ENCODE assay signal across 8 cellular contexts in the genomic region with DNA sequence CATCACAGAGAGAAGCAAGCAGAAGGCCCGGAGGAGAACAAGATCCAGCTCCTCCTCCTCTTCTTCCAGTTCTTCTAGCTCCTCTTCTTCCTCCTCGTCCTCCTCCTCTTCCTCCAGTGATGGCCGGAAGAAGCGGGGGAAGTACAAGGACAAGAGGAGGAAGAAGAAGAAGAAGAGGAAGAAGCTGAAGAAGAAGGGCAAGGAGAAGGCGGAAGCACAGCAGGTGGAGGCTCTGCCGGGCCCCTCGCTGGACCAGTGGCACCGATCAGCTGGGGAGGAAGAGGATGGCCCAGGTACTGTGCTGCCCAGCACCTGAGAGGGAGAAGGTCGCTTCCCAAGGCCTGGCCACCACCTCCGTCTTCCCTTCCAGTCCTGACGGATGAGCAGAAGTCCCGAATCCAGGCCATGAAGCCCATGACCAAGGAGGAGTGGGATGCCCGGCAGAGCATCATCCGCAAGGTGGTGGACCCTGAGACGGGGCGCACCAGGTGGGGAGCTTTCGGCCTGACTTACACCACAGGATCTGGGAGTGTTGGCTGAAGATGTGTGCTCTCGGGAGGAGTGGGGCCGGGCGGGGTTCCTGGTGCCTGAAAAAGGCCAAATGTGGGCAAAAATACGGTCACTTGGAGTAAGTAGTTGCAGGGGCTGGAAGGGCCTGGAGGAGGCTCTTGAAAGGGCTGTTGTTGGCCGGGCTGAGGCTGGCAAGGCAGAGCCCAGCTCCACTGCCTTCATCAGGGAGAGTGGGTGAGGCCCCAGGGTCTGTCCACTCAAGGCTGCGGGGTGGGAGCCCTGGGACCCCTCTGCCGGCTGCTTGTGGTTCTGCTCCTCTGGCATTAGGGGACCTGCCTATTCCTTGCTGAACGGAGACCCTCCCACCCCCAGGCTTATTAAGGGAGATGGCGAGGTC. TPM values are rescaled to one million over a fixed set of nuclear protein-coding genes. Genes with fewer than 3 reads are reported as not detected.
DNase-seq lines count a peak whose midpoint lies in the region; ATAC-seq and TF ChIP-seq lines count a peak whose summit lies in the region.

No MANE protein-coding gene starts in this region.

- TF ChIP-seq CTCF in GM12864 (IDR thresholded peaks at IDR 0.05; ENCODE audit: low read depth, low read length, missing control alignments) (no peak), Panc1 (IDR thresholded peaks at IDR 0.05) (no peak)

- CTCF ChIA-PET in Panc1 (lab: Charles Lee) = interaction anchor here (1.0 kb wide), 1 partner anchor 121 kb away, joined by 4 read pairs; no protein-coding TSS in a partner anchor

- H3K79me1 ChIP-seq in trophoblast cell (ENCODE audit: low read length) = peaks cover 14% of the 10 kb centered on the region

- no peak overlapping the region for H3K18ac ChIP-seq in trophoblast cell (ENCODE audit: low read length)

- ATAC-seq in Panc1 = no peak
- no peak for ATAC-seq in HG03520 (IDR thresholded peaks at IDR 0.05; ENCODE audit: unreplicated experiment)
- ATAC-seq in HG03175 (IDR thresholded peaks at IDR 0.05; ENCODE audit: unreplicated experiment) = no peak
- ATAC-seq in GM18520 (IDR thresholded peaks at IDR 0.05; ENCODE audit: unreplicated experiment) = no peak

- peaks cover 14% of the 10 kb centered on the region for H3K79me2 ChIP-seq in trophoblast cell (ENCODE audit: control insufficient read depth, insufficient read depth, low read length, poor library complexity)

- H3K4me1 ChIP-seq in Panc1 (ENCODE audit: control insufficient read depth, insufficient read depth, low read length) = peaks cover 42% of the 10 kb centered on the region
- H3K4me1 ChIP-seq in trophoblast cell (ENCODE audit: control insufficient read depth in 1 of 2, insufficient read depth in 2 of 2, low read length in 2 of 2) = peaks cover 16 to 18% of the 10 kb centered on the region in 2 experiments

- H3K27me3 ChIP-seq in Panc1 (ENCODE audit: control insufficient read depth, insufficient read depth, low read length) (no peaks in the 10 kb centered on the region), trophoblast cell (ENCODE audit: insufficient read depth, low read length) (no peaks in the 10 kb centered on the region)

- H4K8ac ChIP-seq in trophoblast cell (ENCODE audit: low read depth, low read length) = peak overlapping the region; percentile 97

- peak overlapping the region; percentile 87 for H3K4me2 ChIP-seq in trophoblast cell (ENCODE audit: low read length)

- peak overlapping the region; percentile 85 for H3K9ac ChIP-seq in trophoblast cell (ENCODE audit: low read length)

- intact Hi-C loops in Panc1 (cut with micrococcal nuclease; ENCODE audit: unreplicated experiment) = loop anchor here (10.0 kb wide), 2 partner anchors 163 to 253 kb away; a partner anchor contains a TSS

- H3K23ac ChIP-seq in trophoblast cell (ENCODE audit: low read length) = no peak overlapping the region

- H3K4ac ChIP-seq in trophoblast cell (ENCODE audit: low read depth, low read length) = peak overlapping the region; percentile 89

- H2AK5ac ChIP-seq in trophoblast cell (ENCODE audit: low read length) = peak overlapping the region; percentile 13

- in situ Hi-C loops in Panc1 (cut with HindIII; ENCODE audit: low pct_unique_long_range_greater_than_20kb, low sequenced_read_pairs) = no loop called here

- H2BK12ac ChIP-seq in trophoblast cell (ENCODE audit: low read length) = no peak overlapping the region

- H3K4me3 ChIP-seq in GM12864 (ENCODE audit: low read depth, low read length) = peak overlapping the region; percentile 68
- peak overlapping the region; percentile 69 to 78 for H3K4me3 ChIP-seq in Panc1 (ENCODE audit: low read depth in 2 of 2, low read length in 2 of 2)
- peak overlapping the region; percentile 85 for H3K4me3 ChIP-seq in trophoblast cell (ENCODE audit: low read depth, low read length)

- H4K12ac ChIP-seq in trophoblast cell (ENCODE audit: low read depth, low read length) = no peak overlapping the region

- peak overlapping the region; percentile 74 for H2AFZ ChIP-seq in trophoblast cell (ENCODE audit: insufficient read depth, low read length, poor library complexity)

- no peak overlapping the region for H2BK5ac ChIP-seq in trophoblast cell (ENCODE audit: low read depth, low read length, poor library complexity)

- no peak overlapping the region for H2BK120ac ChIP-seq in trophoblast cell (ENCODE audit: insufficient read depth, low read length, poor library complexity)

- peak overlapping the region; percentile 92 for H3K27ac ChIP-seq in Panc1 (ENCODE audit: low read length)
- peak overlapping the region; percentile 61 for H3K27ac ChIP-seq in epithelial cell of prostate
- H3K27ac ChIP-seq in trophoblast cell (ENCODE audit: low read depth, low read length) = no peak overlapping the region

- no peak for DNase-seq in GM12864 (ENCODE audit: low read depth)
- DNase-seq in Panc1 (ENCODE audit: low read depth, low spot score) = no peak
- no peak for DNase-seq in epithelial cell of prostate (ENCODE audit: low read depth, low spot score)
- DNase-seq in trophoblast cell = no peak
- DNase-seq in DMS79 treated with DMSO at 0.1 percent for 48 hours (lab: John Stamatoyannopoulos, UW) = no peak

- POLR2A ChIA-PET in Panc1 (lab: Charles Lee) = interaction anchor here (0.7 kb wide), 1 partner anchor 120 kb away, joined by 3 read pairs; no protein-coding TSS in a partner anchor

- peak overlapping the region; percentile 89 for H3K14ac ChIP-seq in trophoblast cell (ENCODE audit: low read length)

- peak overlapping the region; percentile 91 for H4K91ac ChIP-seq in trophoblast cell (ENCODE audit: low read depth, low read length)

- no CpG with 5 or more reads among the region's 26 CpGs for WGBS in trophoblast cell (ENCODE audit: extremely low coverage, insufficient coverage, insufficient read length)

- H3K9me3 ChIP-seq in Panc1 (ENCODE audit: control insufficient read depth, insufficient read depth, low read depth, low read length) (no peaks in the 10 kb centered on the region), trophoblast cell (ENCODE audit: insufficient read depth, low read depth, low read length) (no peaks in the 10 kb centered on the region)

- H3K36me3 ChIP-seq in Panc1 (ENCODE audit: control insufficient read depth, insufficient read depth, low read length) = no peaks in the 10 kb centered on the region; the same call in 1 of the 2 replicates
- H3K36me3 ChIP-seq in trophoblast cell (ENCODE audit: control insufficient read depth in 1 of 2, insufficient read depth in 2 of 2, low read length in 2 of 2) = peaks cover 34 to 36% of the 10 kb centered on the region in 2 experiments

- no TSS peak for BruUV-seq in Panc1 (replicated peaks; lab: Mats Ljungman, UMichigan)

RNA-seq across cellular contexts. Expression of a gene that starts 1.4 kb away (rescaled TPM):
- 184 TPM for total RNA-seq in Panc1 (2021; ENCODE audit: unreplicated experiment)
- 324 TPM for polyA plus RNA-seq in Panc1 (2012; ENCODE audit: insufficient read length)
- 121 and 122 TPM in 2 replicates for polyA plus RNA-seq in trophoblast cell (2013)

RNA-seq across cellular contexts. Expression of a gene that starts 6.8 kb away (rescaled TPM):
- 32.0 TPM for total RNA-seq in Panc1 (2021; ENCODE audit: unreplicated experiment)
- polyA plus RNA-seq in Panc1 (2012; ENCODE audit: insufficient read length) = 37.7 TPM
- 5.6 and 6.0 TPM in 2 replicates for polyA plus RNA-seq in trophoblast cell (2013)

RNA-seq across cellular contexts. Expression of a gene that starts 15.6 kb away (rescaled TPM):
- 32.7 TPM for total RNA-seq in Panc1 (2021; ENCODE audit: unreplicated experiment)
- polyA plus RNA-seq in Panc1 (2012; ENCODE audit: insufficient read length) = 31.5 TPM
- polyA plus RNA-seq in trophoblast cell (2013) = 2.4 TPM in 2 replicates
